8 cellular contexts compared by ENCODE assay signal in the genomic region with DNA sequence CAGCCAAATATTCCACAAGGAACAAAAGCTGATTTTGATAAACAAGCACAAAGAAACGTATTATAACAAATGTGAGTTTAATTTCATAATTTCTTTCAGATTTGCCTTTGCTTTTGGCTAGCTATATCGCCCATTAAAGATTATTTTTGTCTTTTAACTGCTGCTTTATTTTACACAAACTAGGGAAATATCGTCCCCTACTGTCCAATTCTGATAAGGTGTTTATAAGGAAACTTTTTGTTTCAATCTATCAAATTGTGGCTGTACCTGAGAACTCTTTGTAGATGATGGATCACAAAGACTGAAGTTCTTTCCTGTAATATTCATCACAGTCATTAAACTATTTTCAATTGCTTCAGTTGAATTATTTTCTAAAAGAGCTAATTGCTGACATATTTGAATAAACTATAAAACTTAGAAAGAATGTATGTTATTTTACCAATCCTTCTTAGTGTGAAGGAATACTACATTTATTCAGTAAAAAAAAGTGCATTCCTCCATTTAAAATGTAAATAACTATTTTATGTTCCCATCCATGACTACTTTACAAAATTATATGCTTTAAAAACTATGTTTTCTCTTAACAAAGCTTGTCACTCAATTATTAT.
DNase-seq lines count a peak whose midpoint lies in the region; ATAC-seq and TF ChIP-seq lines count a peak whose summit lies in the region.

No MANE protein-coding gene starts in this region.

- no peaks in the 10 kb centered on the region for H3K36me3 Mint-ChIP-seq in naive thymus-derived CD4-positive, alpha-beta T cell

- H3K27me3 ChIP-seq in DND-41 (ENCODE audit: insufficient read depth, low read length, poor library complexity) (no peaks in the 10 kb centered on the region), right lobe of liver (no peaks in the 10 kb centered on the region)
- H3K27me3 ChIP-seq in naive thymus-derived CD4-positive, alpha-beta T cell (ENCODE audit: control insufficient read depth in 2 of 2, insufficient read depth in 2 of 2, low read length in 2 of 2) = no peaks in the 10 kb centered on the region

- POLR2A ChIA-PET in naive thymus-derived CD4-positive, alpha-beta T cell (lab: Charles Lee) = no interaction called here

- no peak; the same call in 2 of the 3 replicates for ATAC-seq in DND-41 (ENCODE audit: insufficient read depth, low read depth)
- peak; percentile 36 to 50 (median 40) for ATAC-seq in right lobe of liver
- ATAC-seq in GM18511 (IDR thresholded peaks at IDR 0.05; ENCODE audit: unreplicated experiment) = no peak
- no peak for ATAC-seq in HG03159 (IDR thresholded peaks at IDR 0.05; ENCODE audit: unreplicated experiment)
- ATAC-seq in naive thymus-derived CD4-positive, alpha-beta T cell = no peak

- DNase-seq in DND-41 = no peak
- peak; percentile 19 for DNase-seq in NB4 (ENCODE audit: low read depth)
- DNase-seq in right lobe of liver = no peak
- DNase-seq in naive thymus-derived CD4-positive, alpha-beta T cell = no peak
- DNase-seq in AG20443 (ENCODE audit: low spot score) = no peak

- intact Hi-C loops in right lobe of liver (cut with DNase I) = no loop called here
- intact Hi-C loops in naive thymus-derived CD4-positive, alpha-beta T cell (cut with micrococcal nuclease) = loop anchor here in 1 of 2 donors (10.0 kb wide), 1 partner anchor 1392 kb away; no protein-coding TSS in a partner anchor

- no peak overlapping the region for H3K4me3 Mint-ChIP-seq in naive thymus-derived CD4-positive, alpha-beta T cell

- H3K9me3 Mint-ChIP-seq in naive thymus-derived CD4-positive, alpha-beta T cell = no peaks in the 10 kb centered on the region

- WGBS in right lobe of liver (ENCODE audit: insufficient coverage, low coverage, low lambda C conversion rate, missing lambda C conversion rate) = 18% methylated on average over 3 of the region's 3 CpGs

- H3K4me1 Mint-ChIP-seq in naive thymus-derived CD4-positive, alpha-beta T cell = no peaks in the 10 kb centered on the region

- H3K9me3 ChIP-seq in DND-41 (ENCODE audit: insufficient read depth, low read length, severe bottlenecking) (no peaks in the 10 kb centered on the region), right lobe of liver (no peaks in the 10 kb centered on the region)
- no peaks in the 10 kb centered on the region for H3K9me3 ChIP-seq in naive thymus-derived CD4-positive, alpha-beta T cell (ENCODE audit: control insufficient read depth in 2 of 3, low read length in 3 of 3)

- H4K20me1 ChIP-seq in DND-41 (ENCODE audit: insufficient read depth, low read length) = no peaks in the 10 kb centered on the region

- no peaks in the 10 kb centered on the region for H3K79me2 ChIP-seq in DND-41 (ENCODE audit: insufficient read depth, low read length)

- no peaks in the 10 kb centered on the region for H3K4me1 ChIP-seq in DND-41 (ENCODE audit: insufficient read depth, low read length)
- H3K4me1 ChIP-seq in right lobe of liver = no peaks in the 10 kb centered on the region
- H3K4me1 ChIP-seq in naive thymus-derived CD4-positive, alpha-beta T cell (ENCODE audit: control insufficient read depth in 2 of 2, insufficient read depth in 2 of 2, low read length in 2 of 2) = no peaks in the 10 kb centered on the region

- H3K4me3 ChIP-seq in DND-41 (ENCODE audit: low read depth in 1 of 2, low read length in 2 of 2) (no peak overlapping the region), NB4 (ENCODE audit: low read depth, low read length) (no peak overlapping the region), right lobe of liver (no peak overlapping the region)
- H3K4me3 ChIP-seq in naive thymus-derived CD4-positive, alpha-beta T cell (ENCODE audit: low read length) = no peak overlapping the region

- H3K27me3 Mint-ChIP-seq in naive thymus-derived CD4-positive, alpha-beta T cell = peaks cover 0 to 4% (median 0%) of the 10 kb centered on the region in 5 donors

- no peak overlapping the region for H3K9ac ChIP-seq in DND-41 (ENCODE audit: low read depth, low read length)

- no peak for TF ChIP-seq POLR2A in NB4 (IDR thresholded peaks at IDR 0.05; ENCODE audit: extremely low read depth, insufficient read length)
- no peak for TF ChIP-seq POLR2A in right lobe of liver (IDR thresholded peaks at IDR 0.05)

- H3K36me3 ChIP-seq in DND-41 (ENCODE audit: insufficient read depth, low read length) (no peaks in the 10 kb centered on the region), right lobe of liver (no peaks in the 10 kb centered on the region)
- no peaks in the 10 kb centered on the region for H3K36me3 ChIP-seq in naive thymus-derived CD4-positive, alpha-beta T cell (ENCODE audit: control insufficient read depth in 2 of 3, insufficient read depth in 3 of 3, low read length in 3 of 3)

- CTCF ChIA-PET in naive thymus-derived CD4-positive, alpha-beta T cell (lab: Charles Lee) = no interaction called here

- no peak overlapping the region for H3K27ac ChIP-seq in DND-41 (ENCODE audit: low read length)
- no peak overlapping the region for H3K27ac ChIP-seq in VCaP
- no peak overlapping the region for H3K27ac ChIP-seq in right lobe of liver
- no peak overlapping the region for H3K27ac ChIP-seq in naive thymus-derived CD4-positive, alpha-beta T cell (ENCODE audit: low read depth, low read length)

- no peak overlapping the region for H3K4me2 ChIP-seq in DND-41 (ENCODE audit: insufficient read depth, low read length)

- H3K27ac Mint-ChIP-seq in naive thymus-derived CD4-positive, alpha-beta T cell = no peak overlapping the region

- H2AFZ ChIP-seq in DND-41 (ENCODE audit: low read depth, low read length) = no peak overlapping the region

- peak; percentile 78 for TF ChIP-seq CTCF in DND-41 (IDR thresholded peaks at IDR 0.05; ENCODE audit: borderline replicate concordance, extremely low read depth, low read length, poor library complexity, severe bottlenecking)
- TF ChIP-seq CTCF in NB4 (IDR thresholded peaks at IDR 0.05; ENCODE audit: low read depth, low read length) = peak; percentile 28
- TF ChIP-seq CTCF in VCaP (conservative IDR thresholded peaks at IDR 0.05) = peak; percentile 92
- TF ChIP-seq CTCF in right lobe of liver (IDR thresholded peaks at IDR 0.05) = peak; percentile 70 to 78 (median 74)

Comparison
In these comparisons a context has a peak if more than half of its experiments do, and no peak if none do; other contexts are left out.
1. ATAC-seq: peak in right lobe of liver (4 of 4); none in DND-41 (single experiment), GM18511 (single experiment), HG03159 (single experiment) and naive thymus-derived CD4-positive, alpha-beta T cell (single experiment).
2. CTCF ChIP-seq: peak in every context shown above with its lines; median percentile 92 in VCaP; 78 in DND-41; 74 in right lobe of liver; 28 in NB4.